Comparison of ENCODE assay signal across 8 cellular contexts in genomic region chr16:67529639-67530012, GRCh38. TPM values are rescaled to one million over a fixed set of nuclear protein-coding genes. Genes with fewer than 3 reads are reported as not detected.
DNase-seq lines count a peak whose midpoint lies in the region; ATAC-seq, FAIRE-seq and TF ChIP-seq lines count a peak whose summit lies in the region.

No MANE protein-coding gene starts in this region.

- H3K27ac ChIP-seq in Panc1 (ENCODE audit: low read length): peak overlapping the region; percentile 89
- peak overlapping the region; percentile 76 for H3K27ac ChIP-seq in endothelial cell of umbilical vein (ENCODE audit: insufficient read depth, low read depth, low read length)

- peak overlapping the region; percentile 96 for H3K4me2 ChIP-seq in endothelial cell of umbilical vein (ENCODE audit: insufficient read depth, low read length)

- H4K20me1 ChIP-seq in endothelial cell of umbilical vein (replicated peaks; ENCODE audit: control insufficient read depth, extremely low read depth, insufficient read depth, low read length): no peaks in the 10 kb centered on the region

- H3K27me3 ChIP-seq in Panc1 (ENCODE audit: control insufficient read depth, insufficient read depth, low read length) (no peaks in the 10 kb centered on the region), endothelial cell of umbilical vein (ENCODE audit: control insufficient read depth in 2 of 2, insufficient read depth in 2 of 2, low read length in 2 of 2) (no peaks in the 10 kb centered on the region)

- H3K9ac ChIP-seq in ES-I3 (ENCODE audit: low read depth, low read length): peak overlapping the region; percentile 85
- H3K9ac ChIP-seq in endothelial cell of umbilical vein (replicated peaks; ENCODE audit: extremely low read depth, insufficient read depth, low read length): peak overlapping the region; percentile 85

- in situ Hi-C loops in Panc1 (cut with HindIII; ENCODE audit: low pct_unique_long_range_greater_than_20kb, low sequenced_read_pairs): no loop called here

- no peaks in the 10 kb centered on the region for H3K9me3 ChIP-seq in ES-I3 (ENCODE audit: control insufficient read depth, insufficient read depth, low read length)
- H3K9me3 ChIP-seq in Panc1 (ENCODE audit: control insufficient read depth, insufficient read depth, low read depth, low read length): no peaks in the 10 kb centered on the region
- H3K9me3 ChIP-seq in endothelial cell of umbilical vein (replicated peaks; ENCODE audit: control insufficient read depth, insufficient read depth, low read length): no peaks in the 10 kb centered on the region

- CTCF ChIA-PET in Panc1 (lab: Charles Lee): no interaction called here
- CTCF ChIA-PET in endothelial cell of umbilical vein (lab: Charles Lee): interaction anchor here (0.8 to 3.0 kb wide), 10 partner anchors 8 to 305 kb away, joined by 3 to 35 read pairs (median 5); partner anchors contain the start of genes ATP6V0D1 and CARMIL2

- ATAC-seq in Panc1 (peak; percentile 35), GM18907 (IDR thresholded peaks at IDR 0.05; ENCODE audit: unreplicated experiment) (no peak), HG02763 (IDR thresholded peaks at IDR 0.05; ENCODE audit: unreplicated experiment) (no peak)
- ATAC-seq in natural killer cell treated with Interleukin-12 subunit alpha and Interleukin-12 subunit beta and Interleukin-15 and Interleukin-18, amount 100 ng/mL, for 72 hours: no peak

- DNase-seq in Panc1 (ENCODE audit: low read depth, low spot score) (no peak), endothelial cell of umbilical vein (ENCODE audit: low read depth, low spot score) (no peak), NCI-H2196 (lab: John Stamatoyannopoulos, UW; ENCODE audit: unreplicated experiment) (no peak), NCI-H524 (lab: John Stamatoyannopoulos, UW) (no peak)
- no peak for DNase-seq in natural killer cell treated with Interleukin-12 subunit alpha and Interleukin-12 subunit beta and Interleukin-15 and Interleukin-18, amount 100 ng/mL, for 72 hours (ENCODE audit: low spot score)

- peak overlapping the region; percentile 80 for H2AFZ ChIP-seq in endothelial cell of umbilical vein (ENCODE audit: low read depth, low read length)

- POLR2A ChIA-PET in Panc1 (lab: Charles Lee) (no interaction called here), endothelial cell of umbilical vein (lab: Charles Lee) (interaction anchor here (1.2 kb wide), 1 partner anchor 8 kb away, joined by 6 read pairs; no protein-coding TSS in a partner anchor)

- FAIRE-seq in endothelial cell of umbilical vein (lab: Jason Lieb, UNC): peak; percentile 38

- H3K4me3 ChIP-seq in Panc1 (ENCODE audit: low read depth in 2 of 2, low read length in 2 of 2): peak overlapping the region; percentile 69 to 79
- peak overlapping the region; percentile 55 to 85 (median 77) for H3K4me3 ChIP-seq in endothelial cell of umbilical vein (replicated peaks in 1 of 3; ENCODE audit: insufficient read depth in 1 of 3, low read depth in 1 of 3, low read length in 3 of 3)

- H3K9me1 ChIP-seq in endothelial cell of umbilical vein (replicated peaks; ENCODE audit: control insufficient read depth, extremely low read depth, insufficient read depth, low read length): no peaks in the 10 kb centered on the region

- BruUV-seq in Panc1 (replicated peaks; lab: Mats Ljungman, UMichigan) (no TSS peak), endothelial cell of umbilical vein (replicated peaks; lab: Mats Ljungman, UMichigan) (TSS peak; percentile 64)

- peak overlapping the region in 1 of 2 donors; percentile 92 for H3K27ac Mint-ChIP-seq in natural killer cell treated with Interleukin-12 subunit alpha and Interleukin-12 subunit beta and Interleukin-15 and Interleukin-18, amount 100 ng/mL, for 72 hours

- H3K36me3 ChIP-seq in ES-I3 (ENCODE audit: insufficient read depth, low read length) (no peaks in the 10 kb centered on the region), Panc1 (ENCODE audit: control insufficient read depth, insufficient read depth, low read length) (no peaks in the 10 kb centered on the region; the same call in 1 of the 2 replicates), endothelial cell of umbilical vein (ENCODE audit: control insufficient read depth in 2 of 2, extremely low read depth in 1 of 2, insufficient read depth in 2 of 2, low read length in 2 of 2) (no peaks in the 10 kb centered on the region)

- H3K27me3 Mint-ChIP-seq in natural killer cell treated with Interleukin-12 subunit alpha and Interleukin-12 subunit beta and Interleukin-15 and Interleukin-18, amount 100 ng/mL, for 72 hours: peaks cover 0 to 4% of the 10 kb centered on the region in 2 donors

- TF ChIP-seq CTCF in Panc1 (IDR thresholded peaks at IDR 0.05): no peak
- TF ChIP-seq CTCF in endothelial cell of umbilical vein (IDR thresholded peaks at IDR 0.05; ENCODE audit: extremely low read depth in 1 of 2, insufficient read depth in 1 of 2, low read depth in 1 of 2, low read length in 2 of 2): no peak

- dilution Hi-C loops in endothelial cell of umbilical vein (cut with MboI; ENCODE audit: extremely low pct_ligation_motif_present, low sequenced_read_pairs): no loop called here

- peaks cover 43% of the 10 kb centered on the region for H3K79me2 ChIP-seq in endothelial cell of umbilical vein (ENCODE audit: control insufficient read depth, insufficient read depth, low read length)

- H3K4me1 ChIP-seq in ES-I3 (ENCODE audit: insufficient read depth, low read length) (peaks cover 5% of the 10 kb centered on the region; the same call in 1 of the 2 replicates), Panc1 (ENCODE audit: control insufficient read depth, insufficient read depth, low read length) (peaks cover 19% of the 10 kb centered on the region), endothelial cell of umbilical vein (ENCODE audit: control insufficient read depth, extremely low read depth, insufficient read depth, low read length) (peaks cover 15% of the 10 kb centered on the region)

- peak overlapping the region; percentile 83 for H3K4me3 Mint-ChIP-seq in natural killer cell treated with Interleukin-12 subunit alpha and Interleukin-12 subunit beta and Interleukin-15 and Interleukin-18, amount 100 ng/mL, for 72 hours

- no peaks in the 10 kb centered on the region for H3K9me3 Mint-ChIP-seq in natural killer cell treated with Interleukin-12 subunit alpha and Interleukin-12 subunit beta and Interleukin-15 and Interleukin-18, amount 100 ng/mL, for 72 hours

- intact Hi-C loops in Panc1 (cut with micrococcal nuclease; ENCODE audit: unreplicated experiment): no loop called here
- intact Hi-C loops in endothelial cell of umbilical vein (cut with micrococcal nuclease): loop anchor here (1.0 to 10.0 kb wide), 3 partner anchors 8 to 395 kb away; partner anchors contain the start of genes RANBP10 and TSNAXIP1

- TF ChIP-seq POLR2A in endothelial cell of umbilical vein (IDR thresholded peaks at IDR 0.05; ENCODE audit: low read depth, low read length): no peak

- no peaks in the 10 kb centered on the region for H3K36me3 Mint-ChIP-seq in natural killer cell treated with Interleukin-12 subunit alpha and Interleukin-12 subunit beta and Interleukin-15 and Interleukin-18, amount 100 ng/mL, for 72 hours

- H3K4me1 Mint-ChIP-seq in natural killer cell treated with Interleukin-12 subunit alpha and Interleukin-12 subunit beta and Interleukin-15 and Interleukin-18, amount 100 ng/mL, for 72 hours (ENCODE audit: low read depth in 2 of 2): peaks cover 19 to 20% of the 10 kb centered on the region in 2 donors

RNA-seq across cellular contexts. Expression of gene RIPOR1, which starts 1.0 kb away (rescaled TPM):
- total RNA-seq in Panc1 (2021; ENCODE audit: unreplicated experiment): 82.2 TPM
- 49.8 TPM for polyA plus RNA-seq in Panc1 (2012; ENCODE audit: insufficient read length)
- 137 and 144 TPM in 2 replicates for total RNA-seq in endothelial cell of umbilical vein
- polyA plus RNA-seq in endothelial cell of umbilical vein: 41.6 and 45.3 TPM in 2 replicates
- 29.3 and 37.8 TPM in 2 replicates for polyA plus RNA-seq in endothelial cell of umbilical vein (2011; cell fraction: cytosol; rRNA removed)
- polyA plus RNA-seq in endothelial cell of umbilical vein (2011; cell fraction: nucleus; rRNA removed): 161 and 168 TPM in 2 replicates
- 90.7 and 108 TPM in 2 replicates for polyA plus RNA-seq in endothelial cell of umbilical vein (2012)
- 46.1 and 61.3 TPM in 2 replicates for polyA minus RNA-seq in endothelial cell of umbilical vein
- 23.0 TPM for polyA minus RNA-seq in endothelial cell of umbilical vein (2011; cell fraction: cytosol; rRNA and poly(A)+ RNA removed)
- 49.3 and 63.4 TPM in 2 replicates for polyA minus RNA-seq in endothelial cell of umbilical vein (2011; cell fraction: nucleus; rRNA and poly(A)+ RNA removed)
- total RNA-seq in natural killer cell treated with Interleukin-12 subunit alpha and Interleukin-12 subunit beta and Interleukin-15 and Interleukin-18, amount 100 ng/mL, for 72 hours: 10 to 100 TPM; 47.7 to 48.2 TPM

RNA-seq across cellular contexts. Expression of gene CTCF, which starts 32.7 kb away (rescaled TPM):
- total RNA-seq in Panc1 (2021; ENCODE audit: unreplicated experiment) (33.1 TPM), endothelial cell of umbilical vein (40.0 and 40.7 TPM in 2 replicates)
- 25.5 TPM for polyA plus RNA-seq in Panc1 (2012; ENCODE audit: insufficient read length)
- polyA plus RNA-seq in endothelial cell of umbilical vein: 16.9 and 20.7 TPM in 2 replicates
- 27.9 and 31.1 TPM in 2 replicates for polyA plus RNA-seq in endothelial cell of umbilical vein (2011; cell fraction: cytosol; rRNA removed)
- 29.5 and 35.6 TPM in 2 replicates for polyA plus RNA-seq in endothelial cell of umbilical vein (2011; cell fraction: nucleus; rRNA removed)
- 26.3 and 34.7 TPM in 2 replicates for polyA plus RNA-seq in endothelial cell of umbilical vein (2012)
- polyA minus RNA-seq in endothelial cell of umbilical vein: 35.9 and 42.7 TPM in 2 replicates
- polyA minus RNA-seq in endothelial cell of umbilical vein (2011; cell fraction: cytosol; rRNA and poly(A)+ RNA removed): 32.0 TPM
- polyA minus RNA-seq in endothelial cell of umbilical vein (2011; cell fraction: nucleus; rRNA and poly(A)+ RNA removed): 21.0 and 28.5 TPM in 2 replicates
- total RNA-seq in natural killer cell treated with Interleukin-12 subunit alpha and Interleukin-12 subunit beta and Interleukin-15 and Interleukin-18, amount 100 ng/mL, for 72 hours: 10 to 100 TPM; 54.3 to 72.4 TPM

RNA-seq across cellular contexts. Expression of gene AGRP, which starts 46.3 kb away (rescaled TPM):
- not detected for total RNA-seq in Panc1 (2021; ENCODE audit: unreplicated experiment)
- not detected for polyA plus RNA-seq in Panc1 (2012; ENCODE audit: insufficient read length)
- not detected in 2 replicates for total RNA-seq in endothelial cell of umbilical vein
- not detected in 2 replicates for polyA plus RNA-seq in endothelial cell of umbilical vein
- not detected in 2 replicates for polyA plus RNA-seq in endothelial cell of umbilical vein (2011; cell fraction: cytosol; rRNA removed)
- not detected in 2 replicates for polyA plus RNA-seq in endothelial cell of umbilical vein (2011; cell fraction: nucleus; rRNA removed)
- polyA plus RNA-seq in endothelial cell of umbilical vein (2012): not detected in 2 replicates
- polyA minus RNA-seq in endothelial cell of umbilical vein: not detected in 2 replicates
- not detected for polyA minus RNA-seq in endothelial cell of umbilical vein (2011; cell fraction: cytosol; rRNA and poly(A)+ RNA removed)
- not detected in 2 replicates for polyA minus RNA-seq in endothelial cell of umbilical vein (2011; cell fraction: nucleus; rRNA and poly(A)+ RNA removed)
- not detected for total RNA-seq in natural killer cell treated with Interleukin-12 subunit alpha and Interleukin-12 subunit beta and Interleukin-15 and Interleukin-18, amount 100 ng/mL, for 72 hours

RNA-seq across cellular contexts. Expression of gene ATP6V0D1, which starts 48.7 kb away (rescaled TPM):
- total RNA-seq in Panc1 (2021; ENCODE audit: unreplicated experiment): 70.8 TPM
- 103 TPM for polyA plus RNA-seq in Panc1 (2012; ENCODE audit: insufficient read length)
- total RNA-seq in endothelial cell of umbilical vein: 77.1 and 82.8 TPM in 2 replicates
- 232 and 254 TPM in 2 replicates for polyA plus RNA-seq in endothelial cell of umbilical vein
- 157 and 178 TPM in 2 replicates for polyA plus RNA-seq in endothelial cell of umbilical vein (2011; cell fraction: cytosol; rRNA removed)
- polyA plus RNA-seq in endothelial cell of umbilical vein (2011; cell fraction: nucleus; rRNA removed): 77.5 and 83.5 TPM in 2 replicates
- 133 and 143 TPM in 2 replicates for polyA plus RNA-seq in endothelial cell of umbilical vein (2012)
- 213 and 277 TPM in 2 replicates for polyA minus RNA-seq in endothelial cell of umbilical vein
- 89.4 TPM for polyA minus RNA-seq in endothelial cell of umbilical vein (2011; cell fraction: cytosol; rRNA and poly(A)+ RNA removed)
- polyA minus RNA-seq in endothelial cell of umbilical vein (2011; cell fraction: nucleus; rRNA and poly(A)+ RNA removed): 35.4 and 43.4 TPM in 2 replicates
- total RNA-seq in natural killer cell treated with Interleukin-12 subunit alpha and Interleukin-12 subunit beta and Interleukin-15 and Interleukin-18, amount 100 ng/mL, for 72 hours: 10 to 100 TPM; 66.9 to 85.5 TPM
